In the genomic region with DNA sequence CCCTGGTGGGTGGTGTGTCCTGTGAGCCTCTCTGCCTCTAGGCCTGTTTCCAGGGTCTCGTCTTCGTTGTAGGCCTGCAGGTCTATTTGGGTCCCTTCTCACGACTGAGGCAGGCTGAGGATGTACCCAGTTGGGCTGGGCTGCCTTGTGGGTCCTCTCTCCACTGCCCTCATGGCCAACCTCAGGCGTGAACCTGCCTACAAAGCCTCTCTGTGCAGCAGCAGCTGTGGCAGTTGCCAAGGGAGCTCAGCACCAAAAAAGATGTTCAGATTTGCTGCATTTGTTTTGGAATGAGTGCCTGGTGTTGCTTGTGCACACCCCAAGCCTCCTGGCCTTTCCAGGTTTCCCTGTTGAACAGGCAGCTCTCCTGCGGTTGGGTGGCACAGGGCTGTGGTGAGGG, we compare ENCODE assay signal across 11 cellular contexts. TPM values are rescaled to one million over a fixed set of nuclear protein-coding genes. Genes with fewer than 3 reads are reported as not detected.
A peak's percentile ranks its signal among the peaks of the same experiment; 100 is the strongest.
DNase-seq lines count a peak whose midpoint lies in the region; FAIRE-seq and TF ChIP-seq lines count a peak whose summit lies in the region.
"Had no signal": no experiment of that assay in that cellular context is flagged by ENCODE, and none has a peak within 500 bp of the region (broad histone marks: within the 10 kb centered on the region; RNA-seq: fewer than 3 reads in every experiment).

No MANE protein-coding gene starts in this region.

- peak overlapping the region; percentile 18 for H3K9ac ChIP-seq in keratinocyte (ENCODE audit: control insufficient read depth, extremely low read depth, insufficient read depth, low read length)
- no peak overlapping the region for H3K9ac ChIP-seq in subcutaneous abdominal adipose tissue (ENCODE audit: low read length in 5 of 5)

- no peaks in the 10 kb centered on the region for H3K36me3 Mint-ChIP-seq in HFFc6 (ENCODE audit: low read depth)
- peaks cover 1% of the 10 kb centered on the region for H3K36me3 Mint-ChIP-seq in activated CD4-positive, alpha-beta memory T cell treated with anti-CD3 and anti-CD28 coated beads for 36 hours

- H3K36me3 ChIP-seq in keratinocyte (ENCODE audit: control insufficient read depth in 2 of 2, extremely low read depth in 1 of 2, insufficient read depth in 2 of 2, low read length in 2 of 2), result peaks cover 5 to 24% of the 10 kb centered on the region in 2 experiments
- peaks cover 0 to 5% (median 0%) of the 10 kb centered on the region in 5 donors for H3K36me3 ChIP-seq in subcutaneous abdominal adipose tissue (ENCODE audit: control insufficient read depth in 5 of 5, insufficient read depth in 5 of 5, low read length in 5 of 5)

- POLR2A ChIA-PET in activated CD4-positive, alpha-beta memory T cell treated with anti-CD3 and anti-CD28 coated beads for 36 hours (lab: Charles Lee), result interaction anchor here (1.8 kb wide), 1 partner anchor 13 kb away, joined by 4 read pairs; no protein-coding TSS in a partner anchor

- no peak overlapping the region for H3K4me2 ChIP-seq in keratinocyte (ENCODE audit: control insufficient read depth, extremely low read depth, insufficient read depth, low read depth, low read length)

- H3K4me3 Mint-ChIP-seq in HFFc6, result no peak overlapping the region
- no peak overlapping the region for H3K4me3 Mint-ChIP-seq in activated CD4-positive, alpha-beta memory T cell treated with anti-CD3 and anti-CD28 coated beads for 36 hours

- intact Hi-C loops in activated CD4-positive, alpha-beta memory T cell treated with anti-CD3 and anti-CD28 coated beads for 36 hours (cut with micrococcal nuclease), result no loop called here

- CTCF ChIA-PET in activated CD4-positive, alpha-beta memory T cell treated with anti-CD3 and anti-CD28 coated beads for 36 hours (lab: Charles Lee), result interaction anchor here (0.7 to 1.7 kb wide), 5 partner anchors 14 to 124 kb away, joined by 3 read pairs; no protein-coding TSS in a partner anchor

- no peak for FAIRE-seq in keratinocyte (lab: Jason Lieb, UNC)

- H3K27ac ChIP-seq in keratinocyte (ENCODE audit: control insufficient read depth, insufficient read depth, low read length) (no peak overlapping the region), subcutaneous abdominal adipose tissue (ENCODE audit: low read depth, low read length) (peak overlapping the region; percentile 80)

- no peaks in the 10 kb centered on the region for H3K27me3 Mint-ChIP-seq in HFFc6 (ENCODE audit: insufficient read depth)
- no peaks in the 10 kb centered on the region for H3K27me3 Mint-ChIP-seq in activated CD4-positive, alpha-beta memory T cell treated with anti-CD3 and anti-CD28 coated beads for 36 hours

- dilution Hi-C loops in keratinocyte (cut with MboI; ENCODE audit: extremely low pct_ligation_motif_present, low sequenced_read_pairs), result no loop called here

- H3K27me3 ChIP-seq in keratinocyte (ENCODE audit: control insufficient read depth, extremely low read depth, insufficient read depth, low read length), result no peaks in the 10 kb centered on the region
- H3K27me3 ChIP-seq in subcutaneous abdominal adipose tissue (ENCODE audit: control insufficient read depth in 5 of 5, insufficient read depth in 4 of 5, low read length in 5 of 5), result no peaks in the 10 kb centered on the region

- peaks cover 98% of the 10 kb centered on the region for H3K79me2 ChIP-seq in keratinocyte (ENCODE audit: control insufficient read depth, insufficient read depth, low read length)

- H3K4me3 ChIP-seq in keratinocyte (ENCODE audit: control insufficient read depth in 2 of 3, extremely low read depth in 1 of 3, insufficient read depth in 2 of 3, low read depth in 1 of 3, low read length in 3 of 3) (no peak overlapping the region), subcutaneous abdominal adipose tissue (ENCODE audit: low read depth in 1 of 5, low read length in 5 of 5) (no peak overlapping the region)

- H3K4me1 ChIP-seq in keratinocyte (ENCODE audit: control insufficient read depth, extremely low read depth, insufficient read depth, low read length), result peaks cover 49% of the 10 kb centered on the region
- peaks cover 45 to 99% (median 91%) of the 10 kb centered on the region in 5 donors for H3K4me1 ChIP-seq in subcutaneous abdominal adipose tissue (ENCODE audit: control insufficient read depth in 5 of 5, insufficient read depth in 5 of 5, low read length in 5 of 5)

- H3K9me3 ChIP-seq in keratinocyte (ENCODE audit: control insufficient read depth, low read depth, low read length) (no peaks in the 10 kb centered on the region), subcutaneous abdominal adipose tissue (ENCODE audit: control insufficient read depth in 5 of 5, low read length in 5 of 5) (no peaks in the 10 kb centered on the region)

- H3K4me1 Mint-ChIP-seq in HFFc6 (ENCODE audit: low read depth), result peaks cover 31% of the 10 kb centered on the region
- peaks cover 99% of the 10 kb centered on the region for H3K4me1 Mint-ChIP-seq in activated CD4-positive, alpha-beta memory T cell treated with anti-CD3 and anti-CD28 coated beads for 36 hours (ENCODE audit: low read depth)

- H3K27ac Mint-ChIP-seq in HFFc6, result peak overlapping the region; percentile 99
- H3K27ac Mint-ChIP-seq in activated CD4-positive, alpha-beta memory T cell treated with anti-CD3 and anti-CD28 coated beads for 36 hours, result peak overlapping the region; percentile 90

- peaks cover 61% of the 10 kb centered on the region for H4K20me1 ChIP-seq in keratinocyte (ENCODE audit: control insufficient read depth, extremely low read depth, insufficient read depth, low read length)

- no peak for DNase-seq in HFFc6
- no peak for DNase-seq in activated CD4-positive, alpha-beta memory T cell treated with anti-CD3 and anti-CD28 coated beads for 36 hours
- DNase-seq in keratinocyte (ENCODE audit: low read depth, low spot score), result no peak
- no peak for DNase-seq in retina
- no peak for DNase-seq in ureter (ENCODE audit: low spot score)
- no peak for DNase-seq in stimulated activated CD8-positive, alpha-beta memory T cell treated with anti-CD3 and anti-CD28 coated beads, Interleukin-4, amount 100 ng/mL, for 48 hours
- DNase-seq: activated CD4-positive, alpha-beta T cell treated with anti-CD3 and anti-CD28 coated beads for 1 hour; foreskin fibroblast; midbrain; OCI-M1 had no signal

- TF ChIP-seq CTCF in HFFc6 (IDR thresholded peaks at IDR 0.05) (no peak), keratinocyte (optimal IDR thresholded peaks at IDR 0.05 in 1 of 3, IDR thresholded peaks at IDR 0.05 in 1 of 3, conservative IDR thresholded peaks at IDR 0.05 in 1 of 3; ENCODE audit: extremely low read depth in 1 of 3, insufficient read depth in 2 of 3, low read length in 3 of 3) (no peak)

- peaks cover 26% of the 10 kb centered on the region for H3K9me1 ChIP-seq in keratinocyte (ENCODE audit: control insufficient read depth, extremely low read depth, insufficient read depth, low read length)

- no peak overlapping the region for H2AFZ ChIP-seq in keratinocyte (ENCODE audit: control insufficient read depth, low read length)

- no peaks in the 10 kb centered on the region for H3K9me3 Mint-ChIP-seq in HFFc6
- H3K9me3 Mint-ChIP-seq in activated CD4-positive, alpha-beta memory T cell treated with anti-CD3 and anti-CD28 coated beads for 36 hours, result no peaks in the 10 kb centered on the region

RNA-seq across cellular contexts. Expression of a gene that starts 13.4 kb away (rescaled TPM):
- 10 to 100 TPM; 22.5 to 29.1 (median 23.5) TPM for total RNA-seq in HFFc6 (2021; fragmentation: NEBNext Ultra II Directional; extraction: Animal tissue kit (Norgen Biotek cat#: 25700))
- 100 to 1,000 TPM; 134 to 145 TPM for total RNA-seq in activated CD4-positive, alpha-beta memory T cell treated with anti-CD3 and anti-CD28 coated beads for 36 hours
- polyA plus RNA-seq in keratinocyte, result 42.4 to 66.7 TPM (median 59.8 TPM) in 3 replicates
- 25.8 TPM for polyA plus RNA-seq in keratinocyte (2011; ENCODE audit: low read depth)
- polyA plus RNA-seq in keratinocyte (2011; cell fraction: cytosol; rRNA removed), result 44.4 and 68.0 TPM in 2 replicates
- 107 and 118 TPM in 2 replicates for polyA plus RNA-seq in keratinocyte (2011; cell fraction: nucleus; rRNA removed)
- polyA plus RNA-seq in keratinocyte (2012; ENCODE audit: low replicate concordance), result 58.5 and 59.0 TPM in 2 replicates
- 52.2 to 63.3 TPM (median 62.0 TPM) in 3 replicates for polyA minus RNA-seq in keratinocyte
- 49.5 TPM for polyA minus RNA-seq in keratinocyte (2011; cell fraction: cytosol; rRNA and poly(A)+ RNA removed)
- 45.8 and 58.6 TPM in 2 replicates for polyA minus RNA-seq in keratinocyte (2011; cell fraction: nucleus; rRNA and poly(A)+ RNA removed)
- total RNA-seq in ureter, result 77.5 TPM
